Comparison of ENCODE assay signal across 8 cellular contexts in genomic region chr2:45681675-45682074, GRCh38. TPM values are rescaled to one million over a fixed set of nuclear protein-coding genes. Genes with fewer than 3 reads are reported as not detected.
A peak's percentile ranks its signal among the peaks of the same experiment; 100 is the strongest.
DNase-seq lines count a peak whose midpoint lies in the region; ATAC-seq and TF ChIP-seq lines count a peak whose summit lies in the region.

No MANE protein-coding gene starts in this region.

- no peak overlapping the region for H3K9ac ChIP-seq in GM23248

- H2AFZ ChIP-seq in GM23248, result no peak overlapping the region

- H3K27ac ChIP-seq in GM23248, result peak overlapping the region; percentile 37

- H3F3A ChIP-seq in GM23248 (ENCODE audit: insufficient read depth), result peaks cover 6% of the 10 kb centered on the region; the same call in 1 of the 2 replicates

- H3K4me1 Mint-ChIP-seq in stimulated activated effector memory CD8-positive, alpha-beta T cell treated with anti-CD3 and anti-CD28 coated beads, Interleukin-12 subunit alpha, Interleukin-12 subunit beta, amount 100 ng/mL, for 72 hours, result peaks cover 11% of the 10 kb centered on the region

- peaks cover 84% of the 10 kb centered on the region for H3K79me2 ChIP-seq in GM23248 (ENCODE audit: insufficient read depth)

- H3K27ac Mint-ChIP-seq in stimulated activated effector memory CD8-positive, alpha-beta T cell treated with anti-CD3 and anti-CD28 coated beads, Interleukin-12 subunit alpha, Interleukin-12 subunit beta, amount 100 ng/mL, for 72 hours, result no peak overlapping the region

- H3K4me1 ChIP-seq in GM23248 (ENCODE audit: insufficient read depth), result peaks cover 12% of the 10 kb centered on the region

- WGBS in GM23248 (ENCODE audit: low coverage in 1 of 2, low lambda C conversion rate in 2 of 2, missing lambda C conversion rate in 2 of 2), 2 experiments, result 2 to 5% methylated on average over 3 of the region's 3 CpGs

- no peaks in the 10 kb centered on the region for H4K20me1 ChIP-seq in GM23248 (ENCODE audit: insufficient read depth)

- no peaks in the 10 kb centered on the region for H3K36me3 Mint-ChIP-seq in stimulated activated effector memory CD8-positive, alpha-beta T cell treated with anti-CD3 and anti-CD28 coated beads, Interleukin-12 subunit alpha, Interleukin-12 subunit beta, amount 100 ng/mL, for 72 hours

- H3K9me3 ChIP-seq in GM23248 (ENCODE audit: low read depth), result no peaks in the 10 kb centered on the region

- H3K27me3 ChIP-seq in GM23248 (replicated peaks; ENCODE audit: insufficient read depth), result no peaks in the 10 kb centered on the region

- no peaks in the 10 kb centered on the region for H3K36me3 ChIP-seq in GM23248 (ENCODE audit: low read depth)

- ATAC-seq in stimulated activated effector memory CD8-positive, alpha-beta T cell treated with anti-CD3 and anti-CD28 coated beads, Interleukin-12 subunit alpha, Interleukin-12 subunit beta, amount 100 ng/mL, for 72 hours, result peak; percentile 98
- no peak for ATAC-seq in HG03095 (IDR thresholded peaks at IDR 0.05; ENCODE audit: unreplicated experiment)

- peak; percentile 86 for DNase-seq in GM03348 (ENCODE audit: low spot score)
- DNase-seq in GM23248, result peak; percentile 93
- peak; percentile 15 for DNase-seq in NCI-H460 (ENCODE audit: extremely low read depth, low read depth)
- peak; percentile 94 for DNase-seq in fibroblast of mammary gland (ENCODE audit: low read depth)
- no peak for DNase-seq in stimulated activated effector memory CD8-positive, alpha-beta T cell treated with anti-CD3 and anti-CD28 coated beads, Interleukin-12 subunit alpha, Interleukin-12 subunit beta, amount 100 ng/mL, for 72 hours (ENCODE audit: low spot score in 2 of 2)
- DNase-seq in activated CD4-positive, CD25-positive, alpha-beta regulatory T cell (lab: John Stamatoyannopoulos, UW), result no peak
- DNase-seq in SKM-1 treated with dmso at 0.1 percent for 144 hours (lab: John Stamatoyannopoulos, UW; ENCODE audit: unreplicated experiment), result no peak

- peak overlapping the region; percentile 26 for H3K4me2 ChIP-seq in GM23248 (ENCODE audit: unreplicated experiment)

- no peak overlapping the region for H3K4me3 Mint-ChIP-seq in stimulated activated effector memory CD8-positive, alpha-beta T cell treated with anti-CD3 and anti-CD28 coated beads, Interleukin-12 subunit alpha, Interleukin-12 subunit beta, amount 100 ng/mL, for 72 hours

- H3K4me3 ChIP-seq in GM23248 (no peak overlapping the region), fibroblast of mammary gland (ENCODE audit: control insufficient read depth, low read depth, low read length) (no peak overlapping the region)

- H3K9me2 ChIP-seq in GM23248 (ENCODE audit: insufficient read depth), result no peaks in the 10 kb centered on the region

- no peaks in the 10 kb centered on the region for H3K9me3 Mint-ChIP-seq in stimulated activated effector memory CD8-positive, alpha-beta T cell treated with anti-CD3 and anti-CD28 coated beads, Interleukin-12 subunit alpha, Interleukin-12 subunit beta, amount 100 ng/mL, for 72 hours

- no peak for TF ChIP-seq CTCF in fibroblast of mammary gland (conservative IDR thresholded peaks at IDR 0.05; ENCODE audit: control insufficient read depth, insufficient read depth, low read depth, low read length)

- in situ Hi-C loops in GM23248 (cut with MboI), result no loop called here

RNA-seq across cellular contexts. Expression of gene PRKCE, which starts 30.2 kb away (rescaled TPM):
- total RNA-seq in GM23248 (2014; rRNA removed; shearing (Covaris generic)), result 5.9 and 15.7 TPM in 2 replicates
- 7.0 TPM in 2 replicates for polyA plus RNA-seq in GM23248 (2016; fragmentation: Nextera tagmentation; extraction: Ambion mirVana)
- total RNA-seq in NCI-H460 (2014; rRNA removed; shearing (Covaris generic)), result 9.5 and 10.3 TPM in 2 replicates
- polyA plus RNA-seq in NCI-H460 (2014; cell fraction: nucleus; rRNA removed), result 4.6 and 7.8 TPM in 2 replicates

Comparison
In these comparisons a context has a peak if more than half of its experiments do, and no peak if none do; other contexts are left out.
1. DNase-seq: peak in GM03348 (single experiment), GM23248 (single experiment), NCI-H460 (single experiment) and fibroblast of mammary gland (single experiment); none in stimulated activated effector memory CD8-positive, alpha-beta T cell treated with anti-CD3 and anti-CD28 coated beads, Interleukin-12 subunit alpha, Interleukin-12 subunit beta, amount 100 ng/mL, for 72 hours (0 of 2), activated CD4-positive, CD25-positive, alpha-beta regulatory T cell (0 of 4) and SKM-1 treated with dmso at 0.1 percent for 144 hours (single experiment).